8 cellular contexts compared by ENCODE assay signal in the genomic region with DNA sequence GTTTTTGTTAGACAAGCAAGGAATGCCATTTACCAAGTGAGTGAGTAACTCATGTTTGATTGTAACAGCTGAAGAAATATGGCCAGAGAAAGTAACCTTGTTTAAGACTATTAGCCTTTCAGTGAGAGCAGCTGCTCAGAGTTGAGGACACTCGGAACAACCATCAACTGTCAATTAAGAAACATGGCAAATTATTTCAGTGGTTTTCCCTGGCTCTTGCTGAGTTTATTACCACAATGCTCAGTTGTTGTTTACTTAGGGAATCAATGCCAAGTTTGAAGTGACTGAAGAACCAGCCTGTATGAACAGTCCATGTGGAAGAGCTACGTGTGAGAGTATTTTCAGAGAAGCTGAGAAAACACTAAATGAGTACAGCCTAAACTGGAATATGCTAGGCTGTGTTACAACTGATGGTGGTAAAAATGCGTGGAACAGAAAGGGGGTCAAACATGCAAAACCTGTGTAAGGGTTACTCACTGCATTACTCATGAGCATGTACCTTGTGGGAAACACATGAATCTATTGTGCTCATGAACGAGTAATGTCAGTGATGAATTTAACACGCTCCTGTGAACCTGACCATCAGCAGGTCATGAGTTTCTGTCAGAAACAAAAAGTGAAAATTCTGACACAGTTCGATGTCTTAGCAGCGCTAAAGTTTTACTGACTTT. TPM values are rescaled to one million over a fixed set of nuclear protein-coding genes. Genes with fewer than 3 reads are reported as not detected.
DNase-seq lines count a peak whose midpoint lies in the region; ATAC-seq lines count a peak whose summit lies in the region.

No MANE protein-coding gene starts in this region.

- peak overlapping the region; percentile 65 for H3K27ac Mint-ChIP-seq in activated naive CD8-positive, alpha-beta T cell treated with anti-CD3 and anti-CD28 coated beads for 36 hours

- intact Hi-C loops in left colon (cut with DNase I, micrococcal nuclease), result no loop called here

- H3K27me3 Mint-ChIP-seq in activated naive CD8-positive, alpha-beta T cell treated with anti-CD3 and anti-CD28 coated beads for 36 hours, result no peaks in the 10 kb centered on the region

- ATAC-seq in GM19467 (IDR thresholded peaks at IDR 0.05; ENCODE audit: unreplicated experiment) (peak; percentile 64), HG03457 (IDR thresholded peaks at IDR 0.05; ENCODE audit: unreplicated experiment) (peak; percentile 73), left colon (peak; percentile 71)

- peaks cover 75% of the 10 kb centered on the region for H3K4me1 Mint-ChIP-seq in activated naive CD8-positive, alpha-beta T cell treated with anti-CD3 and anti-CD28 coated beads for 36 hours

- peaks cover 4% of the 10 kb centered on the region for H3K9me3 Mint-ChIP-seq in activated naive CD8-positive, alpha-beta T cell treated with anti-CD3 and anti-CD28 coated beads for 36 hours

- peak; percentile 38 for DNase-seq in GM04503 (ENCODE audit: low read depth)
- no peak for DNase-seq in activated naive CD8-positive, alpha-beta T cell treated with anti-CD3 and anti-CD28 coated beads for 36 hours
- DNase-seq in left colon, result no peak
- DNase-seq in NCI-H2171 (lab: John Stamatoyannopoulos, UW), result no peak
- no peak for DNase-seq in activated CD4-positive, alpha-beta T cell treated with anti-CD3 and anti-CD28 coated beads for 4 hours
- no peak for DNase-seq in SKM-1 treated with dmso at 0.1 percent for 144 hours (lab: John Stamatoyannopoulos, UW; ENCODE audit: unreplicated experiment)

- H3K36me3 Mint-ChIP-seq in activated naive CD8-positive, alpha-beta T cell treated with anti-CD3 and anti-CD28 coated beads for 36 hours, result peaks cover 26% of the 10 kb centered on the region

- no peak overlapping the region for H3K4me3 Mint-ChIP-seq in activated naive CD8-positive, alpha-beta T cell treated with anti-CD3 and anti-CD28 coated beads for 36 hours

RNA-seq across cellular contexts. Expression of gene GNA13, which starts 33.7 kb away (rescaled TPM):
- total RNA-seq in activated naive CD8-positive, alpha-beta T cell treated with anti-CD3 and anti-CD28 coated beads for 36 hours, result 10 to 100 TPM; 53.8 to 54.2 TPM
- 10 to 100 TPM; 59.2 to 90.7 TPM for total RNA-seq in left colon
